8 cellular contexts compared by ENCODE assay signal in genomic region chr7:108415821-108416536, GRCh38. TPM values are rescaled to one million over a fixed set of nuclear protein-coding genes. Genes with fewer than 3 reads are reported as not detected.
DNase-seq lines count a peak whose midpoint lies in the region; ATAC-seq, FAIRE-seq and TF ChIP-seq lines count a peak whose summit lies in the region.

No MANE protein-coding gene starts in this region.

- peaks cover 36% of the 10 kb centered on the region for H3K4me1 Mint-ChIP-seq in CD8-positive, alpha-beta T cell (ENCODE audit: low read depth)
- H3K4me1 Mint-ChIP-seq in astrocyte (ENCODE audit: low read depth, unreplicated experiment) = peaks cover 35% of the 10 kb centered on the region
- H3K4me1 Mint-ChIP-seq in nephron = peaks cover 24% of the 10 kb centered on the region

- TF ChIP-seq CTCF in CD8-positive, alpha-beta T cell (IDR thresholded peaks at IDR 0.05) = no peak
- TF ChIP-seq CTCF in astrocyte (IDR thresholded peaks at IDR 0.05; ENCODE audit: insufficient read depth, low read depth, low read length) (no peak), nephron (IDR thresholded peaks at IDR 0.05; ENCODE audit: unreplicated experiment in 3 of 3) (no peak), thyroid gland (IDR thresholded peaks at IDR 0.05) (no peak), ovary (IDR thresholded peaks at IDR 0.05) (no peak)

- H3K4me1 ChIP-seq in CD8-positive, alpha-beta T cell (ENCODE audit: insufficient read depth, low read length) = peaks cover 6% of the 10 kb centered on the region
- H3K4me1 ChIP-seq in astrocyte (ENCODE audit: insufficient read depth, low read length) (peaks cover 13% of the 10 kb centered on the region), thyroid gland (peaks cover 0 to 6% of the 10 kb centered on the region in 2 donors), ovary (ENCODE audit: insufficient read depth) (no peaks in the 10 kb centered on the region)

- CTCF ChIA-PET in CD8-positive, alpha-beta T cell (lab: Charles Lee) = interaction anchor here (1.0 kb wide), 1 partner anchor 9 kb away, joined by 3 read pairs; no protein-coding TSS in a partner anchor

- H3K9me3 ChIP-seq in CD8-positive, alpha-beta T cell (ENCODE audit: low read length) = no peaks in the 10 kb centered on the region
- H3K9me3 ChIP-seq in astrocyte (ENCODE audit: insufficient read depth, low read depth, low read length) = no peaks in the 10 kb centered on the region
- H3K9me3 ChIP-seq in thyroid gland = no peaks in the 10 kb centered on the region
- H3K9me3 ChIP-seq in ovary = no peaks in the 10 kb centered on the region

- ATAC-seq in CD8-positive, alpha-beta T cell = peak; percentile 80
- ATAC-seq in GM18868 (IDR thresholded peaks at IDR 0.05; ENCODE audit: unreplicated experiment) (peak; percentile 85), HG03045 (IDR thresholded peaks at IDR 0.05; ENCODE audit: unreplicated experiment) (peak; percentile 72)

- no peak overlapping the region for H3K27ac Mint-ChIP-seq in CD8-positive, alpha-beta T cell
- H3K27ac Mint-ChIP-seq in astrocyte (ENCODE audit: unreplicated experiment) (peak overlapping the region; percentile 96), nephron (peak overlapping the region in 2 of 3 experiments; percentile 0 to 1)

- intact Hi-C loops in CD8-positive, alpha-beta T cell (cut with DNase I, micrococcal nuclease) = no loop called here
- intact Hi-C loops in thyroid gland (cut with DNase I) (no loop called here), ovary (cut with DNase I) (no loop called here)

- no peak for FAIRE-seq in astrocyte (lab: Jason Lieb, UNC)

- H4K20me1 ChIP-seq in astrocyte (ENCODE audit: insufficient read depth, low read length) = no peaks in the 10 kb centered on the region

- H2AFZ ChIP-seq in astrocyte (ENCODE audit: low read depth, low read length) = no peak overlapping the region

- H3K27me3 Mint-ChIP-seq in CD8-positive, alpha-beta T cell (ENCODE audit: low read depth) = peaks cover 12% of the 10 kb centered on the region
- H3K27me3 Mint-ChIP-seq in astrocyte (ENCODE audit: low read depth, unreplicated experiment) = no peaks in the 10 kb centered on the region
- no peaks in the 10 kb centered on the region for H3K27me3 Mint-ChIP-seq in nephron (ENCODE audit: low read depth)

- H3K79me2 ChIP-seq in astrocyte (ENCODE audit: insufficient read depth, low read length) = peaks cover 10% of the 10 kb centered on the region

- peak overlapping the region; percentile 50 for H3K4me2 ChIP-seq in astrocyte (ENCODE audit: low read length)

- POLR2A ChIA-PET in CD8-positive, alpha-beta T cell (lab: Charles Lee) = no interaction called here

- DNase-seq in CD8-positive, alpha-beta T cell = peak in 1 of 7 experiments; percentile 12
- DNase-seq in NCI-H2196 treated with DMSO at 0.1 percent for 48 hours (lab: John Stamatoyannopoulos, UW; ENCODE audit: unreplicated experiment) (peak; percentile 57), astrocyte (ENCODE audit: low read depth) (peak; percentile 82), thyroid gland (no peak), ovary (no peak)

- H3K9ac ChIP-seq in astrocyte (ENCODE audit: low read length) = peak overlapping the region; percentile 15

- WGBS in thyroid gland, 2 donors = 62 to 70% methylated on average over 8 of the region's 8 CpGs
- 68 to 69% (median 69%) methylated on average over 8 of the region's 8 CpGs for WGBS in ovary, 3 donors

- TF ChIP-seq EP300 in ovary (IDR thresholded peaks at IDR 0.05) = no peak

- no peaks in the 10 kb centered on the region for H3K9me3 Mint-ChIP-seq in CD8-positive, alpha-beta T cell
- H3K9me3 Mint-ChIP-seq in astrocyte (ENCODE audit: unreplicated experiment) (no peaks in the 10 kb centered on the region), nephron (peaks cover 2% of the 10 kb centered on the region)

- H3K4me3 Mint-ChIP-seq in CD8-positive, alpha-beta T cell = no peak overlapping the region
- H3K4me3 Mint-ChIP-seq in astrocyte (ENCODE audit: unreplicated experiment) = no peak overlapping the region
- H3K4me3 Mint-ChIP-seq in nephron = no peak overlapping the region

- no peak for TF ChIP-seq POLR2A in thyroid gland (IDR thresholded peaks at IDR 0.05)
- no peak for TF ChIP-seq POLR2A in ovary (IDR thresholded peaks at IDR 0.05)

- H3K36me3 Mint-ChIP-seq in CD8-positive, alpha-beta T cell = no peaks in the 10 kb centered on the region
- H3K36me3 Mint-ChIP-seq in astrocyte (ENCODE audit: low read depth, unreplicated experiment) = no peaks in the 10 kb centered on the region
- no peaks in the 10 kb centered on the region for H3K36me3 Mint-ChIP-seq in nephron (ENCODE audit: low read depth)

- no peaks in the 10 kb centered on the region for H3K27me3 ChIP-seq in CD8-positive, alpha-beta T cell (ENCODE audit: insufficient read depth, low read length)
- H3K27me3 ChIP-seq in astrocyte (ENCODE audit: insufficient read depth, low read length) (no peaks in the 10 kb centered on the region), thyroid gland (no peaks in the 10 kb centered on the region), ovary (no peaks in the 10 kb centered on the region)

- no peaks in the 10 kb centered on the region for H3K36me3 ChIP-seq in CD8-positive, alpha-beta T cell (ENCODE audit: insufficient read depth, low read length)
- H3K36me3 ChIP-seq in astrocyte (ENCODE audit: insufficient read depth, low read length) (no peaks in the 10 kb centered on the region), thyroid gland (no peaks in the 10 kb centered on the region), ovary (no peaks in the 10 kb centered on the region)

- H3K27ac ChIP-seq in CD8-positive, alpha-beta T cell (ENCODE audit: low read depth, low read length) = no peak overlapping the region
- H3K27ac ChIP-seq in astrocyte (ENCODE audit: low read depth, low read length) (peak overlapping the region; percentile 35), thyroid gland (no peak overlapping the region), ovary (no peak overlapping the region)

- H3K4me3 ChIP-seq in CD8-positive, alpha-beta T cell (ENCODE audit: low read depth, low read length) = no peak overlapping the region
- H3K4me3 ChIP-seq in astrocyte (ENCODE audit: insufficient read depth, low read depth, low read length) (no peak overlapping the region), thyroid gland (replicated peaks in 1 of 3) (no peak overlapping the region), ovary (no peak overlapping the region)

RNA-seq across cellular contexts. Expression of gene NRCAM, which starts 40.3 kb away (rescaled TPM):
- total RNA-seq in CD8-positive, alpha-beta T cell = 10 to 100 TPM; 13.2 to 14.8 TPM
- total RNA-seq in astrocyte = 7.9 and 9.3 TPM in 2 replicates
- total RNA-seq in thyroid gland = 10 to 100 TPM; 10.1 to 19.5 (median 13.0) TPM
- 10 to 100 TPM in 2 of 7 donors, 1 to 10 TPM in 4, under 1 TPM in 1; 0.61 to 14.8 (median 3.3) TPM for total RNA-seq in ovary
- polyA plus RNA-seq in ovary = 1 to 10 TPM; 1.3 to 2.3 TPM

Comparison
In these comparisons a context has a peak if more than half of its experiments do, and no peak if none do; other contexts are left out.
1. DNase-seq: peak in NCI-H2196 treated with DMSO at 0.1 percent for 48 hours (single experiment) and astrocyte (single experiment); none in thyroid gland (0 of 2) and ovary (0 of 5).
2. Peak in every context shown above with its lines, with median percentiles within 50 percentile points of each other: ATAC-seq.